Comparison of ENCODE assay signal across 19 cellular contexts in genomic region chr11:131606936-131607335, GRCh38.
DNase-seq lines count a peak whose midpoint lies in the region; ATAC-seq and TF ChIP-seq lines count a peak whose summit lies in the region.
"Had no signal": no experiment of that assay in that cellular context is flagged by ENCODE, and none has a peak within 500 bp of the region (broad histone marks: within the 10 kb centered on the region; RNA-seq: fewer than 3 reads in every experiment).

No MANE protein-coding gene starts in this region.

- H4K20me1 ChIP-seq in Loucy (ENCODE audit: insufficient read depth, low read length, poor library complexity, severe bottlenecking), result no peaks in the 10 kb centered on the region

- H3K4me3 ChIP-seq in Loucy (ENCODE audit: low read length, poor library complexity, severe bottlenecking) (no peak overlapping the region), choroid plexus epithelial cell (ENCODE audit: low read depth, low read length) (no peak overlapping the region)
- H3K4me3 ChIP-seq: GM23248 had no signal

- 0 out of 2 replicates have a peak, but pooled peaks cover 5% of the 10 kb centered on the region for H3F3A ChIP-seq in Loucy (ENCODE audit: low read depth)

- TF ChIP-seq CTCF in Loucy (conservative IDR thresholded peaks at IDR 0.05; ENCODE audit: low read length) (no peak), choroid plexus epithelial cell (conservative IDR thresholded peaks at IDR 0.05; ENCODE audit: low read depth, low read length) (no peak)

- H3K4me2 ChIP-seq in Loucy (ENCODE audit: low read depth, low read length, poor library complexity, severe bottlenecking), result peak overlapping the region; percentile 44

- 0 out of 2 replicates have a peak overlapping the region, but pooled peaks have one; percentile 14 for H2AFZ ChIP-seq in Loucy (ENCODE audit: low read length)
- H2AFZ ChIP-seq: GM23248 had no signal

- DNase-seq in choroid plexus epithelial cell (ENCODE audit: low read depth), result peak; percentile 24
- DNase-seq in left kidney (ENCODE audit: low read depth, low spot score), result peak; percentile 13
- no peak for DNase-seq in NCI-H187 (lab: John Stamatoyannopoulos, UW)
- DNase-seq in SHP77 (lab: John Stamatoyannopoulos, UW), result no peak
- no peak for DNase-seq in activated CD8-positive, alpha-beta memory T cell treated with anti-CD3 and anti-CD28 coated beads, Interleukin-2, amount 50 U/mL, for 4 hours
- DNase-seq: ACHN; BE2C; C1 segment of cervical spinal cord; CD4-positive, CD25-positive, alpha-beta regulatory T cell; CD8-positive, alpha-beta memory T cell; COR-L47; DMS 273 treated with DMSO at 0.1 percent for 48 hours; DMS53; DND-41; GM23248; HCEC 1CT had no signal

- H3K9me3 ChIP-seq in Loucy (ENCODE audit: insufficient read depth, low read depth, low read length), result no peaks in the 10 kb centered on the region

- H3K4me1 ChIP-seq in Loucy (ENCODE audit: insufficient read depth, low read length, poor library complexity, severe bottlenecking), result peaks cover 50% of the 10 kb centered on the region
- H3K4me1 ChIP-seq: BE2C had no signal

- no peak for ATAC-seq in HG03571 (IDR thresholded peaks at IDR 0.05; ENCODE audit: unreplicated experiment)
- ATAC-seq: HepG2 had no signal

- no peaks in the 10 kb centered on the region for H3K9me2 ChIP-seq in Loucy (replicated peaks; ENCODE audit: low read depth, low read length)

- no peaks in the 10 kb centered on the region for H3K27me3 ChIP-seq in Loucy (ENCODE audit: insufficient read depth, low read length, poor library complexity, severe bottlenecking)
- H3K27me3 ChIP-seq: BE2C had no signal

- no peaks in the 10 kb centered on the region for H3K79me2 ChIP-seq in Loucy (ENCODE audit: insufficient read depth, low read length)

- H3K36me3 ChIP-seq in Loucy (ENCODE audit: insufficient read depth, low read length), result no peaks in the 10 kb centered on the region
- H3K36me3 ChIP-seq: BE2C had no signal

- peak overlapping the region; percentile 21 for H3K9ac ChIP-seq in Loucy (ENCODE audit: low read depth, low read length, poor library complexity, severe bottlenecking)
- H3K9ac ChIP-seq: GM23248 had no signal

Comparison
In these comparisons a context has a peak if more than half of its experiments do, and no peak if none do; other contexts are left out.
1. DNase-seq: peak in choroid plexus epithelial cell (single experiment) and left kidney (single experiment); none in NCI-H187 (0 of 2), SHP77 (0 of 2) and activated CD8-positive, alpha-beta memory T cell treated with anti-CD3 and anti-CD28 coated beads, Interleukin-2, amount 50 U/mL, for 4 hours (single experiment).